ENCODE assay signal across 25 cellular contexts in genomic region chr6:26130581-26131247, GRCh38. TPM values are rescaled to one million over a fixed set of nuclear protein-coding genes. Genes with fewer than 3 reads are reported as not detected.
DNase-seq lines count a peak whose midpoint lies in the region; ATAC-seq and TF ChIP-seq lines count a peak whose summit lies in the region.
"Had no signal": no experiment of that assay in that cellular context is flagged by ENCODE, and none has a peak within 500 bp of the region (broad histone marks: within the 10 kb centered on the region; RNA-seq: fewer than 3 reads in every experiment).

No MANE protein-coding gene starts in this region.

- H3K9me2 ChIP-seq in GM23338 (ENCODE audit: insufficient read depth) = no peaks in the 10 kb centered on the region

- H3K27ac ChIP-seq in C4-2B (peak overlapping the region; percentile 49), GM23338 (ENCODE audit: low read depth) (no peak overlapping the region), esophagus squamous epithelium (peak overlapping the region in 2 of 4 donors; percentile 24 to 57)
- H3K27ac ChIP-seq: body of pancreas, HL-60, thyroid gland had no signal

- H3K36me3 ChIP-seq in GM23338 (ENCODE audit: insufficient read depth) (peaks cover 8% of the 10 kb centered on the region; the same call in 1 of the 2 replicates), esophagus squamous epithelium (peaks cover 0 to 70% (median 0%) of the 10 kb centered on the region in 3 donors)
- H3K36me3 ChIP-seq: thyroid gland had no signal

- H3K4me3 Mint-ChIP-seq in GM23338 (no peak overlapping the region; the same call in 2 of the 3 replicates), naive B cell (peak overlapping the region in 6 of 8 donors; percentile 17 to 72 (median 60))
- H3K4me3 Mint-ChIP-seq in activated naive CD8-positive, alpha-beta T cell treated with anti-CD3 and anti-CD28 coated beads for 36 hours = no peak overlapping the region
- H3K4me3 Mint-ChIP-seq: activated T-helper 17 cell treated with anti-CD3 and anti-CD28 coated beads, Interleukin-2, amount 50 U/mL, for 72 hours; stimulated activated effector memory CD8-positive, alpha-beta T cell treated with anti-CD3 and anti-CD28 coated beads, Interleukin-12 subunit alpha, Interleukin-12 subunit beta, amount 100 ng/mL, for 72 hours had no signal

- 0 out of 3 replicates have a peak, but pooled peaks cover under 1% of the 10 kb centered on the region for H3K9me3 Mint-ChIP-seq in GM23338
- H3K9me3 Mint-ChIP-seq in activated naive CD8-positive, alpha-beta T cell treated with anti-CD3 and anti-CD28 coated beads for 36 hours = peaks cover 2% of the 10 kb centered on the region
- no peaks in the 10 kb centered on the region for H3K9me3 Mint-ChIP-seq in naive B cell
- H3K9me3 Mint-ChIP-seq: activated T-helper 17 cell treated with anti-CD3 and anti-CD28 coated beads, Interleukin-2, amount 50 U/mL, for 72 hours; stimulated activated effector memory CD8-positive, alpha-beta T cell treated with anti-CD3 and anti-CD28 coated beads, Interleukin-12 subunit alpha, Interleukin-12 subunit beta, amount 100 ng/mL, for 72 hours had no signal

- ATAC-seq in GM23338 = peak; percentile 11; the same call in 2 of the 3 replicates
- ATAC-seq in naive B cell (ENCODE audit: low read depth in 2 of 2) = no peak
- no peak for ATAC-seq in GM18505 (IDR thresholded peaks at IDR 0.05; ENCODE audit: unreplicated experiment)
- ATAC-seq in GM18870 (IDR thresholded peaks at IDR 0.05; ENCODE audit: unreplicated experiment) = no peak
- ATAC-seq: activated T-helper 17 cell treated with anti-CD3 and anti-CD28 coated beads, Interleukin-2, amount 50 U/mL, for 72 hours; body of pancreas; gastrocnemius medialis; Right ventricle myocardium inferior; stimulated activated effector memory CD8-positive, alpha-beta T cell treated with anti-CD3 and anti-CD28 coated beads, Interleukin-12 subunit alpha, Interleukin-12 subunit beta, amount 100 ng/mL, for 72 hours had no signal

- H3K9me3 ChIP-seq in esophagus squamous epithelium = no peaks in the 10 kb centered on the region
- H3K9me3 ChIP-seq: body of pancreas, esophagus muscularis mucosa, gastrocnemius medialis, thyroid gland had no signal

- intact Hi-C loops in esophagus squamous epithelium (cut with DNase I) = no loop called here

- H3K27me3 ChIP-seq in GM23338 (ENCODE audit: insufficient read depth) (no peaks in the 10 kb centered on the region), esophagus squamous epithelium (no peaks in the 10 kb centered on the region)
- H3K27me3 ChIP-seq: body of pancreas, esophagus muscularis mucosa, gastrocnemius medialis, thyroid gland had no signal

- H3K4me1 ChIP-seq in GM23338 (ENCODE audit: insufficient read depth) (no peaks in the 10 kb centered on the region), esophagus squamous epithelium (peaks cover 18 to 67% (median 19%) of the 10 kb centered on the region in 3 donors)

- H3K4me3 ChIP-seq in GM23338 (no peak overlapping the region), esophagus squamous epithelium (no peak overlapping the region)
- H3K4me3 ChIP-seq: body of pancreas, esophagus muscularis mucosa, gastrocnemius medialis, thyroid gland had no signal

- H3K4me2 ChIP-seq in GM23338 = no peak overlapping the region

- 53 to 82% methylated on average over 3 to 6 of the region's 6 CpGs for WGBS in esophagus squamous epithelium, 2 donors

- peaks cover 9% of the 10 kb centered on the region for H3K27me3 Mint-ChIP-seq in GM23338 (ENCODE audit: insufficient read depth, low read depth, poor library complexity)
- H3K27me3 Mint-ChIP-seq in activated naive CD8-positive, alpha-beta T cell treated with anti-CD3 and anti-CD28 coated beads for 36 hours = no peaks in the 10 kb centered on the region
- no peaks in the 10 kb centered on the region for H3K27me3 Mint-ChIP-seq in naive B cell
- H3K27me3 Mint-ChIP-seq: activated T-helper 17 cell treated with anti-CD3 and anti-CD28 coated beads, Interleukin-2, amount 50 U/mL, for 72 hours had no signal

- H3F3A ChIP-seq in GM23338 (replicated peaks; ENCODE audit: low read depth) = no peaks in the 10 kb centered on the region

- H3K27ac Mint-ChIP-seq in GM23338 (no peak overlapping the region), naive B cell (peak overlapping the region in 5 of 6 donors; percentile 21 to 74 (median 56))
- H3K27ac Mint-ChIP-seq in activated naive CD8-positive, alpha-beta T cell treated with anti-CD3 and anti-CD28 coated beads for 36 hours = peak overlapping the region; percentile 48
- H3K27ac Mint-ChIP-seq: activated T-helper 17 cell treated with anti-CD3 and anti-CD28 coated beads, Interleukin-2, amount 50 U/mL, for 72 hours had no signal

- peaks cover 31% of the 10 kb centered on the region for H3K36me3 Mint-ChIP-seq in GM23338 (ENCODE audit: low read depth)
- H3K36me3 Mint-ChIP-seq in activated naive CD8-positive, alpha-beta T cell treated with anti-CD3 and anti-CD28 coated beads for 36 hours = peaks cover 20% of the 10 kb centered on the region
- H3K36me3 Mint-ChIP-seq in naive B cell = peaks cover 31 to 47% of the 10 kb centered on the region in 2 donors

- H3K4me1 Mint-ChIP-seq in GM23338 = peaks cover 15% of the 10 kb centered on the region
- peaks cover 40% of the 10 kb centered on the region for H3K4me1 Mint-ChIP-seq in activated naive CD8-positive, alpha-beta T cell treated with anti-CD3 and anti-CD28 coated beads for 36 hours
- H3K4me1 Mint-ChIP-seq in naive B cell = peaks cover 55 to 83% (median 69%) of the 10 kb centered on the region in 3 donors

- TF ChIP-seq POLR2A in GM18505 (IDR thresholded peaks at IDR 0.05; ENCODE audit: borderline replicate concordance, extremely low read depth, insufficient read depth, insufficient read length) (no peak), esophagus squamous epithelium (IDR thresholded peaks at IDR 0.05) (no peak)

- peaks cover 12% of the 10 kb centered on the region for H4K20me1 ChIP-seq in GM23338 (replicated peaks; ENCODE audit: insufficient read depth)

- DNase-seq in GM23338 (ENCODE audit: low spot score) (no peak), naive B cell (no peak), esophagus squamous epithelium (lab: John Stamatoyannopoulos, UW) (no peak)
- DNase-seq in activated naive CD8-positive, alpha-beta T cell treated with anti-CD3 and anti-CD28 coated beads for 36 hours = no peak
- DNase-seq in stimulated activated CD4-positive, alpha-beta T cell treated with anti-CD3 and anti-CD28 coated beads, Interleukin-12 subunit alpha, Interleukin-12 subunit beta, amount 100 ng/mL, for 4 hours = no peak
- DNase-seq: body of pancreas; COR-L47; DND-41; effector CD8-positive, alpha-beta T cell; gastrocnemius medialis; H7; islet precursor cell; NCI-H1105 treated with DMSO at 0.1 percent for 48 hours; NCI-H2107; NCI-H510A; stimulated activated CD4-positive, alpha-beta T cell treated with anti-CD3 and anti-CD28 coated beads, Interleukin-1b, Interleukin-23, amount 100 ng/mL, for 48 hours; thyroid gland had no signal

- H2AFZ ChIP-seq in GM23338 = no peak overlapping the region

- TF ChIP-seq CTCF in C4-2B (conservative IDR thresholded peaks at IDR 0.05) = no peak
- TF ChIP-seq CTCF in GM23338 (conservative IDR thresholded peaks at IDR 0.05; ENCODE audit: low read depth in 2 of 2) = no peak
- TF ChIP-seq CTCF in esophagus squamous epithelium (IDR thresholded peaks at IDR 0.05) = no peak

- H3K79me2 ChIP-seq in GM23338 (replicated peaks; ENCODE audit: insufficient read depth) = peaks cover 72% of the 10 kb centered on the region

TF ChIP-seq in GM23338, 12 proteins besides CTCF, POLR2A, EP300 and RAD21 (continues in another document):
- no peak for TF ChIP-seq ZNF114 (CRISPR knock-in tag; IDR thresholded peaks at IDR 0.05)
- TF ChIP-seq EZH2 (IDR thresholded peaks at IDR 0.05; ENCODE audit: low read depth, unreplicated experiment) = no peak
- TF ChIP-seq NANOG (IDR thresholded peaks at IDR 0.05; ENCODE audit: borderline replicate concordance) = no peak
- no peak for TF ChIP-seq POLR2AphosphoS5 (IDR thresholded peaks at IDR 0.05; ENCODE audit: low read depth)
- no peak for TF ChIP-seq STAT1 (IDR thresholded peaks at IDR 0.05; ENCODE audit: unreplicated experiment)
- TF ChIP-seq EZH2phosphoT487 (IDR thresholded peaks at IDR 0.05; ENCODE audit: unreplicated experiment) = no peak
- no peak for TF ChIP-seq REST (IDR thresholded peaks at IDR 0.05; ENCODE audit: unreplicated experiment)
- TF ChIP-seq JUNB (IDR thresholded peaks at IDR 0.05; ENCODE audit: unreplicated experiment) = no peak

RNA-seq across cellular contexts. Expression of gene HFE, which starts 43.5 kb away (rescaled TPM):
- 0.63 and 0.78 TPM in 2 replicates for total RNA-seq in GM23338 (2014; rRNA removed; shearing (Covaris generic))
- polyA plus RNA-seq in GM23338 (2016; fragmentation: Nextera tagmentation; extraction: Ambion mirVana) (0.38 and 0.53 TPM in 2 replicates), naive B cell (ENCODE audit: low read depth in 6 of 6) (1 to 10 TPM in 4 of 6 donors, under 1 TPM in 1, not detected in 1; 0.47 to 3.3 (median 2.9) TPM)
- under 1 TPM; 0.76 to 0.80 TPM for total RNA-seq in activated naive CD8-positive, alpha-beta T cell treated with anti-CD3 and anti-CD28 coated beads for 36 hours
- 1 to 10 TPM; 2.9 to 7.3 (median 4.3) TPM for total RNA-seq in esophagus squamous epithelium

Comparison
In these comparisons a context has a peak if more than half of its experiments do, and no peak if none do; other contexts are left out.
1. H3K4me3 Mint-ChIP-seq: peak in naive B cell (6 of 8); none in GM23338 (single experiment) and activated naive CD8-positive, alpha-beta T cell treated with anti-CD3 and anti-CD28 coated beads for 36 hours (single experiment).